In genomic region chr10:110355922-110356627, GRCh38 we compare ENCODE assay signal across 8 cellular contexts. TPM values are rescaled to one million over a fixed set of nuclear protein-coding genes. Genes with fewer than 3 reads are reported as not detected.
DNase-seq lines count a peak whose midpoint lies in the region; ATAC-seq, FAIRE-seq and TF ChIP-seq lines count a peak whose summit lies in the region.

No MANE protein-coding gene starts in this region.

- intact Hi-C loops in dorsolateral prefrontal cortex (cut with DNase I), result loop anchor here (2.0 to 10.0 kb wide), 3 partner anchors 149 to 191 kb away; no protein-coding TSS in a partner anchor
- intact Hi-C loops in aorta (cut with DNase I), result no loop called here

- H3K27me3 ChIP-seq in dorsolateral prefrontal cortex, result peaks cover 0 to 9% (median 0%) of the 10 kb centered on the region in 45 donors
- H3K27me3 ChIP-seq in aorta (ENCODE audit: control insufficient read depth in 1 of 2, insufficient read depth in 2 of 2, low read length in 1 of 2), result no peaks in the 10 kb centered on the region

- H3K4me1 ChIP-seq in A549 (peaks cover 62% of the 10 kb centered on the region), aorta (ENCODE audit: control insufficient read depth in 1 of 2, insufficient read depth in 2 of 2, low read length in 2 of 2) (no peaks in the 10 kb centered on the region)

- H3K36me3 ChIP-seq in aorta (ENCODE audit: control insufficient read depth in 1 of 2, insufficient read depth in 2 of 2, low read length in 1 of 2), result no peaks in the 10 kb centered on the region

- no peak for DNase-seq in A549 (ENCODE audit: low read depth in 1 of 2, low spot score in 1 of 2)
- no peak for DNase-seq in activated naive CD4-positive, alpha-beta T cell treated with anti-CD3 and anti-CD28 coated beads, Interleukin-2, amount 50 U/mL, for 72 hours (ENCODE audit: low spot score in 2 of 2)
- DNase-seq in dorsolateral prefrontal cortex, result no peak
- DNase-seq in NCI-H345 treated with DMSO at 0.1 percent for 48 hours (lab: John Stamatoyannopoulos, UW; ENCODE audit: unreplicated experiment), result no peak
- DNase-seq in aorta, result no peak
- no peak for DNase-seq in NCI-H187 treated with DMSO at 0.1 percent for 48 hours (lab: John Stamatoyannopoulos, UW)

- no peak for TF ChIP-seq CTCF in A549 (IDR thresholded peaks at IDR 0.05)
- TF ChIP-seq CTCF in dorsolateral prefrontal cortex (IDR thresholded peaks at IDR 0.05 in 54 of 56, conservative IDR thresholded peaks at IDR 0.05 in 2 of 56; ENCODE audit: low read depth in 1 of 56, partially characterized antibody in 56 of 56), result no peak

- no peak for ATAC-seq in A549
- ATAC-seq in GM19372 (IDR thresholded peaks at IDR 0.05; ENCODE audit: low read depth, unreplicated experiment), result peak; percentile 19
- ATAC-seq in HG03354 (IDR thresholded peaks at IDR 0.05; ENCODE audit: poor library complexity, severe bottlenecking, unreplicated experiment), result peak; percentile 19
- peak in 1 of 2 donors; percentile 18 for ATAC-seq in activated naive CD4-positive, alpha-beta T cell treated with anti-CD3 and anti-CD28 coated beads, Interleukin-2, amount 50 U/mL, for 72 hours
- ATAC-seq in aorta (ENCODE audit: low FRiP score), result no peak

- no peak for TF ChIP-seq EP300 in A549 (IDR thresholded peaks at IDR 0.05)

- POLR2A ChIA-PET in A549 (lab: Yijun Ruan, JAX), result interaction anchor here (1.3 kb wide), 1 partner anchor 174 kb away, joined by 3 read pairs; no protein-coding TSS in a partner anchor

- CTCF ChIA-PET in A549 (lab: Yijun Ruan, JAX), result interaction anchor here (1.2 to 5.7 kb wide), 11 partner anchors 11 to 316 kb away, joined by 3 to 70 read pairs (median 27); partner anchors contain the start of gene DUSP5

- no peak for TF ChIP-seq RAD21 in A549 (conservative IDR thresholded peaks at IDR 0.05 in 1 of 2, IDR thresholded peaks at IDR 0.05 in 1 of 2)

- H3K27ac ChIP-seq in A549 (peak overlapping the region; percentile 79 to 83), dorsolateral prefrontal cortex (peak overlapping the region in 1 of 59 donors; percentile 79), aorta (ENCODE audit: low read depth in 1 of 2, low read length in 2 of 2) (no peak overlapping the region)

- 80% methylated on average over 9 of the region's 9 CpGs for WGBS in A549 (ENCODE audit: missing lambda C conversion rate)
- 82 to 85% methylated on average over 9 of the region's 9 CpGs for WGBS in aorta, 2 donors

- TF ChIP-seq POLR2A in A549 (IDR thresholded peaks at IDR 0.05; ENCODE audit: low read length), result no peak

- H3K4me3 ChIP-seq in A549 (no peak overlapping the region), dorsolateral prefrontal cortex (peak overlapping the region in 1 of 59 donors; percentile 6), aorta (ENCODE audit: low read length in 2 of 2) (no peak overlapping the region)

- peak overlapping the region; percentile 41 for H3K4me2 ChIP-seq in A549

- FAIRE-seq in A549 (lab: Jason Lieb, UNC), result no peak

- H3K27ac Mint-ChIP-seq in activated naive CD4-positive, alpha-beta T cell treated with anti-CD3 and anti-CD28 coated beads, Interleukin-2, amount 50 U/mL, for 72 hours, result peak overlapping the region; percentile 91 to 99

- H3K36me3 Mint-ChIP-seq in activated naive CD4-positive, alpha-beta T cell treated with anti-CD3 and anti-CD28 coated beads, Interleukin-2, amount 50 U/mL, for 72 hours, result no peaks in the 10 kb centered on the region

- H3K9me3 ChIP-seq in A549 (no peaks in the 10 kb centered on the region), aorta (ENCODE audit: control insufficient read depth, low read length) (no peaks in the 10 kb centered on the region)

- no peaks in the 10 kb centered on the region for H3K9me3 Mint-ChIP-seq in activated naive CD4-positive, alpha-beta T cell treated with anti-CD3 and anti-CD28 coated beads, Interleukin-2, amount 50 U/mL, for 72 hours

TF ChIP-seq in A549, 52 proteins besides CTCF, POLR2A, EP300 and RAD21:
- no peak for TF ChIP-seq KDM1A (IDR thresholded peaks at IDR 0.05; ENCODE audit: low read depth)
- TF ChIP-seq RARB (CRISPR knock-in tag; IDR thresholded peaks at IDR 0.05), result no peak
- TF ChIP-seq PBX3 (IDR thresholded peaks at IDR 0.05), result no peak
- TF ChIP-seq ZSCAN20 (CRISPR knock-in tag; IDR thresholded peaks at IDR 0.05), result no peak
- no peak for TF ChIP-seq JUN (IDR thresholded peaks at IDR 0.05)
- no peak for TF ChIP-seq HEYL (CRISPR knock-in tag; IDR thresholded peaks at IDR 0.05)
- TF ChIP-seq RFX5 (IDR thresholded peaks at IDR 0.05), result no peak
- no peak for TF ChIP-seq FOSB (CRISPR knock-in tag; IDR thresholded peaks at IDR 0.05)
- TF ChIP-seq CHD2 (IDR thresholded peaks at IDR 0.05; ENCODE audit: low read length, partially characterized antibody), result no peak
- TF ChIP-seq CBX8 (IDR thresholded peaks at IDR 0.05), result no peak
- TF ChIP-seq NR3C1 (IDR thresholded peaks at IDR 0.05), result no peak
- no peak for TF ChIP-seq CHD4 (IDR thresholded peaks at IDR 0.05; ENCODE audit: borderline replicate concordance)
- no peak for TF ChIP-seq EHMT2 (IDR thresholded peaks at IDR 0.05; ENCODE audit: low read depth)
- no peak for TF ChIP-seq ESRRA (IDR thresholded peaks at IDR 0.05; ENCODE audit: borderline replicate concordance, low read length)
- TF ChIP-seq NFE2L2 (conservative IDR thresholded peaks at IDR 0.05; ENCODE audit: low read length), result no peak

RNA-seq across cellular contexts. Expression of gene SMNDC1, which starts 51.4 kb away (rescaled TPM):
- polyA plus RNA-seq in A549 (2011; rRNA removed) (35.4 and 40.2 TPM in 2 replicates), A549 (2017; fragmentation: RNase III; extraction: RNeasy Plus Mini Kit Qiagen cat#74134 plus additional on column Dnase treatment) (27.5 to 30.1 TPM (median 28.1 TPM) in 3 replicates), aorta (10 to 100 TPM; 18.2 to 19.0 TPM)
- 10.4 and 13.9 TPM in 2 replicates for polyA plus RNA-seq in A549 (2012; cell fraction: cytosol; rRNA removed)
- polyA plus RNA-seq in A549 (2012; cell fraction: nucleus; rRNA removed), result 7.1 and 9.5 TPM in 2 replicates
- 6.4 and 8.9 TPM in 2 replicates for polyA minus RNA-seq in A549 (2011; rRNA and poly(A)+ RNA removed)
- 10 to 100 TPM; 37.9 to 65.1 TPM for total RNA-seq in activated naive CD4-positive, alpha-beta T cell treated with anti-CD3 and anti-CD28 coated beads, Interleukin-2, amount 50 U/mL, for 72 hours
- total RNA-seq in dorsolateral prefrontal cortex (10 to 100 TPM; 17.1 to 34.9 (median 25.4) TPM), aorta (10 to 100 TPM; 31.9 to 34.2 TPM)

Comparison
In these comparisons a context has a peak if more than half of its experiments do, and no peak if none do; other contexts are left out.
1. ATAC-seq: peak in GM19372 (single experiment) and HG03354 (single experiment); none in A549 (0 of 2) and aorta (single experiment).
2. H3K27ac ChIP-seq: peak in A549 (2 of 2); none in aorta (0 of 2).
3. intact Hi-C loops: an anchor here in dorsolateral prefrontal cortex (2.0 to 10.0 kb wide); none called in aorta.